In the genomic region with DNA sequence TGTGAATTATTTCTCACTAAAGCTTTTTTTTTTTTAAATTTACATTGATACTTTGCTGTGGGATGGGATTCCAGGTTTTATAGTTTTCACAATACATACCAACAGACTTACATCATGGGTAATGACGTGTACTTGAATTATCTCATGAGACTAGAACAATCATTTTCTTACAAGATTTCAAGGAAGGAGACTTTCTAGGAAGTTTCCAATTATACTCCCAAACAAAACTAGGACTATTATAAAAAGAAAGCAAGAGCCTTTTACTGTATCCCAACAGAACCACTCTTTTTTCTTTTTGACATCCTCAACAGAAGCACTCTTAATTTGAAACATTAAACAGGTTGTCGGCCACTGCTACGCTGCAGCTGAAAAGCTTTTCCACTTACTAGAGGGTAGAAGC, we compare ENCODE assay signal across 17 cellular contexts. TPM values are rescaled to one million over a fixed set of nuclear protein-coding genes. Genes with fewer than 3 reads are reported as not detected.
DNase-seq lines count a peak whose midpoint lies in the region; ATAC-seq and TF ChIP-seq lines count a peak whose summit lies in the region.
"Had no signal": no experiment of that assay in that cellular context is flagged by ENCODE, and none has a peak within 500 bp of the region (broad histone marks: within the 10 kb centered on the region; RNA-seq: fewer than 3 reads in every experiment).

No MANE protein-coding gene starts in this region.

- ATAC-seq in GM18517 (IDR thresholded peaks at IDR 0.05; ENCODE audit: unreplicated experiment) = no peak
- ATAC-seq: natural killer cell, right lobe of liver had no signal

- TF ChIP-seq POLR2A in transverse colon (IDR thresholded peaks at IDR 0.05) = no peak

- no peaks in the 10 kb centered on the region for H3K36me3 ChIP-seq in transverse colon
- H3K36me3 ChIP-seq: adrenal gland, right lobe of liver, stomach had no signal

- no peak overlapping the region for H3K27ac ChIP-seq in transverse colon
- H3K27ac ChIP-seq: adrenal gland, right lobe of liver, stomach had no signal

- H3K4me3 ChIP-seq in fibroblast of mammary gland (ENCODE audit: control insufficient read depth, low read depth, low read length) = no peak overlapping the region
- no peak overlapping the region for H3K4me3 ChIP-seq in skeletal muscle cell (ENCODE audit: low read depth, low read length)
- H3K4me3 ChIP-seq in transverse colon = no peak overlapping the region
- H3K4me3 ChIP-seq: adrenal gland, right lobe of liver, stomach had no signal

- H3K9me3 ChIP-seq in transverse colon = no peaks in the 10 kb centered on the region
- H3K9me3 ChIP-seq: adrenal gland, right lobe of liver, stomach had no signal

- intact Hi-C loops in transverse colon (cut with DNase I; ENCODE audit: low total_unique reads) = no loop called here

- 60 to 79% methylated on average over 3 of the region's 3 CpGs for WGBS in transverse colon (ENCODE audit: low coverage in 1 of 2), 2 donors

- no peaks in the 10 kb centered on the region for H3K27me3 ChIP-seq in transverse colon
- H3K27me3 ChIP-seq: adrenal gland, right lobe of liver, stomach had no signal

- peaks cover 0 to 3% (median 0%) of the 10 kb centered on the region in 4 donors for H3K4me1 ChIP-seq in transverse colon
- H3K4me1 ChIP-seq: adrenal gland had no signal

- TF ChIP-seq EP300 in transverse colon (IDR thresholded peaks at IDR 0.05; ENCODE audit: low read depth) = no peak

- in situ Hi-C loops in SK-MEL-5 (cut with HindIII; ENCODE audit: low pct_unique_long_range_greater_than_20kb, low sequenced_read_pairs) (no loop called here), transverse colon (cut with MboI; ENCODE audit: low pct_ligation_motif_present in 1 of 4, low pct_unique_long_range_greater_than_20kb in 1 of 4, low sequenced_read_pairs in 3 of 4) (no loop called here)

- peak; percentile 23 for DNase-seq in GM03348 (ENCODE audit: low spot score)
- DNase-seq in SK-MEL-5 (ENCODE audit: low read depth, low spot score) = peak; percentile 84
- DNase-seq in fibroblast of mammary gland (ENCODE audit: low read depth) = peak; percentile 70
- DNase-seq in skeletal muscle cell (ENCODE audit: low read depth) = peak; percentile 30
- no peak for DNase-seq in COLO668 (lab: John Stamatoyannopoulos, UW; ENCODE audit: unreplicated experiment)
- no peak for DNase-seq in transverse colon
- DNase-seq in CD1c-positive myeloid dendritic cell (ENCODE audit: extremely low spot score) = no peak
- DNase-seq: activated T-cell treated with anti-CD3 and anti-CD28 coated beads, Interleukin-2, amount 50 U/mL, for 24 hours; adrenal gland; Calu3; head of caudate nucleus; natural killer cell; NCI-H1436 treated with DMSO at 0.1 percent for 48 hours; NCI-H69; right lobe of liver; stomach had no signal

- no peak for TF ChIP-seq CTCF in fibroblast of mammary gland (conservative IDR thresholded peaks at IDR 0.05; ENCODE audit: control insufficient read depth, insufficient read depth, low read depth, low read length)
- TF ChIP-seq CTCF in transverse colon (IDR thresholded peaks at IDR 0.05) = no peak

RNA-seq across cellular contexts. Expression of gene TESK2, which starts 48.7 kb away (rescaled TPM):
- 32.9 and 36.1 TPM in 2 replicates for total RNA-seq in SK-MEL-5 (2014; rRNA removed; shearing (Covaris generic))
- polyA plus RNA-seq in SK-MEL-5 (2015; cell fraction: cytosol; rRNA removed) = 34.6 and 45.8 TPM in 2 replicates
- polyA plus RNA-seq in SK-MEL-5 (2015; cell fraction: nucleus; rRNA removed) = 52.1 and 55.6 TPM in 2 replicates
- total RNA-seq in transverse colon = 10 to 100 TPM in 3 of 4 donors, 1 to 10 TPM in 1; 5.2 to 32.2 (median 14.5) TPM

RNA-seq across cellular contexts. Expression of gene CCDC163, which starts 57.6 kb away (rescaled TPM):
- 3.6 and 4.7 TPM in 2 replicates for total RNA-seq in SK-MEL-5 (2014; rRNA removed; shearing (Covaris generic))
- polyA plus RNA-seq in SK-MEL-5 (2015; cell fraction: cytosol; rRNA removed) = 5.2 and 5.3 TPM in 2 replicates
- 13.9 and 18.3 TPM in 2 replicates for polyA plus RNA-seq in SK-MEL-5 (2015; cell fraction: nucleus; rRNA removed)
- 1 to 10 TPM in 1 of 4 donors, under 1 TPM in 1, not detected in 2; 0.27 to 1.1 TPM for total RNA-seq in transverse colon

RNA-seq across cellular contexts. Expression of gene MMACHC, which starts 57.8 kb away (rescaled TPM):
- total RNA-seq in SK-MEL-5 (2014; rRNA removed; shearing (Covaris generic)) = 10.8 and 11.7 TPM in 2 replicates
- polyA plus RNA-seq in SK-MEL-5 (2015; cell fraction: cytosol; rRNA removed) = 8.2 and 9.7 TPM in 2 replicates
- polyA plus RNA-seq in SK-MEL-5 (2015; cell fraction: nucleus; rRNA removed) = 6.5 and 8.4 TPM in 2 replicates
- 10 to 100 TPM in 1 of 4 donors, 1 to 10 TPM in 3; 3.7 to 21.3 (median 4.5) TPM for total RNA-seq in transverse colon

Comparison
In these comparisons a context has a peak if more than half of its experiments do, and no peak if none do; other contexts are left out.
1. DNase-seq: peak in GM03348 (single experiment), SK-MEL-5 (single experiment), fibroblast of mammary gland (single experiment) and skeletal muscle cell (single experiment); none in COLO668 (single experiment), transverse colon (single experiment) and CD1c-positive myeloid dendritic cell (single experiment).